ENCODE assay signal across 10 cellular contexts in the genomic region with DNA sequence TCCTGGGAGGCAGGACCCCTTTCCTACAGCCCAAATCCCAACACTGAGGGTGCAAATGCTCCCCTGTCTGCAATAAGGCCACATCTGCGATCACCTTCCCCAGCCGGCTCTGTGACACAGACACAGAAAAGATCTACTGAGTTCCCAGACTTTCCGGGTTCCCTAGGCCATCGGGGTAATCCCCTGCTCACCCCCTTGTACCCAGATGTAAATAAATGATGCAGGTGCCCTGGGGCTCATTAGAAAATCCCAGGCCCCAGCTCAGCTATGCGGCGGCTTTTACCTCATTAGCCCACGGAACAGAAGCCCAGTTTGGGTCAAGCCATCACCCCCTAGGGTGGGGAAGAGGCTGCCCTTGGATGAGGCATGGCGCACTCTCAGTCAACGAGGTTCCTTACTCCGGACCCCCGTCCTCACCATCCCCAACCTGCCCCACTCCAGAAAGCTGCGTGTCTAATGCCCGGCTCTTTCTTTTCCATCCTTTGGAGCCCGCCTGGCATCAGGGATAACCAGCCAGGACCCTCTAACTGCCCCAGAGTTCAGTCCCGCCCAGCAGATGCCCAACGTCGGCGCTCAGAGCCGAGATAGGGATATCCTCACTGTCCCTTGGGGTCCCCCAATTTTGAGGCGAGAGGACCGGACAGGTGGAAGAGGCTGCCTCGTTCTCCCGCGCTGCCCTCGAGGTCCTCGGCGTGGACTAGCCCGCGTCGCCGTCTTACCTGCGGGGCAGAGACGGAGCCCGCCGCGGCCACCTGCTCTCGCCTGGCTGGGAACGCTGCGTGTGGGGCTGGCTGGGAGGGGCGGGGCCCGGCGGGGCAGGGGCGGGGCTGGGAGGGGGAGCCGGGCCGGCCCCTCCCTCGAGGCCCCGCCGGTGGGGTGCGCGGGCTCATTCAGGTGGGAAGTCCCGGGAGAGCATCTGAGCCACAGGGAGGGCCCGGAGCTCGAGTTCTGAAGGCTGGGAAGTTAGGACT. TPM values are rescaled to one million over a fixed set of nuclear protein-coding genes. Genes with fewer than 3 reads are reported as not detected.
DNase-seq lines count a peak whose midpoint lies in the region; ATAC-seq, FAIRE-seq and TF ChIP-seq lines count a peak whose summit lies in the region.
"Had no signal": no experiment of that assay in that cellular context is flagged by ENCODE, and none has a peak within 500 bp of the region (broad histone marks: within the 10 kb centered on the region; RNA-seq: fewer than 3 reads in every experiment).

A gene with protein sequence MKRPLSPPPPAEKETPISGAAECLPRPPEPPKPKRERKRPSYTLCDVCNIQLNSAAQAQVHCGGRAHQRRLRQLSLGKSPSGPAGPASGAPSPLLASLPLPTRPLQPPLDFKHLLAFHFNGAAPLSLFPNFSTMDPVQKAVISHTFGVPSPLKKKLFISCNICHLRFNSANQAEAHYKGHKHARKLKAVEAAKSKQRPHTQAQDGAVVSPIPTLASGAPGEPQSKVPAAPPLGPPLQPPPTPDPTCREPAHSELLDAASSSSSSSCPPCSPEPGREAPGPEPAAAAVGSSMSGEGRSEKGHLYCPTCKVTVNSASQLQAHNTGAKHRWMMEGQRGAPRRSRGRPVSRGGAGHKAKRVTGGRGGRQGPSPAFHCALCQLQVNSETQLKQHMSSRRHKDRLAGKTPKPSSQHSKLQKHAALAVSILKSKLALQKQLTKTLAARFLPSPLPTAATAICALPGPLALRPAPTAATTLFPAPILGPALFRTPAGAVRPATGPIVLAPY (minus strand): TSS at position 783 of the 971 bp plus-strand sequence. CDS start 35,417 bp downstream, outside the sequence.

- no peaks in the 10 kb centered on the region for H3K36me3 Mint-ChIP-seq in brain

- H3K36me3 ChIP-seq in skeletal muscle tissue (ENCODE audit: control insufficient read depth in 3 of 3, insufficient read depth in 3 of 3, low read length in 3 of 3), result no peaks in the 10 kb centered on the region
- H3K36me3 ChIP-seq in small intestine (ENCODE audit: control insufficient read depth in 2 of 2, insufficient read depth in 2 of 2, low read length in 2 of 2), result no peaks in the 10 kb centered on the region

- peak within 1 kb of the TSS; percentile 19 for H3K27ac ChIP-seq in skeletal muscle tissue (ENCODE audit: low read depth, low read length)
- H3K27ac ChIP-seq in small intestine (ENCODE audit: low read depth in 1 of 2, low read length in 1 of 2), result no peak within 1 kb of the TSS

- peaks cover 55% of the 10 kb centered on the region for H3K27me3 Mint-ChIP-seq in brain

- peak within 1 kb of the TSS in 3 of 5 experiments; percentile 39 to 56 (median 45) for H3K4me3 Mint-ChIP-seq in brain

- FAIRE-seq in small intestine (lab: Jason Lieb, UNC), result no peak

- TF ChIP-seq CTCF in GM13976 (IDR thresholded peaks at IDR 0.05; ENCODE audit: borderline replicate concordance, control extremely low read depth, extremely low read depth, insufficient read depth, missing control alignments) (no peak), brain (conservative IDR thresholded peaks at IDR 0.05) (no peak)

- H3K4me3 ChIP-seq in skeletal muscle tissue (ENCODE audit: low read length in 3 of 3) (no peak within 1 kb of the TSS), small intestine (ENCODE audit: low read depth in 1 of 2, low read length in 2 of 2) (no peak within 1 kb of the TSS)

- peak within 1 kb of the TSS in 1 of 5 experiments; percentile 64 for H3K27ac Mint-ChIP-seq in brain

- peaks cover 0 to 3% (median 0%) of the 10 kb centered on the region in 5 experiments for H3K9me3 Mint-ChIP-seq in brain

- peaks cover 15% of the 10 kb centered on the region for H3K4me1 Mint-ChIP-seq in brain

- WGBS in small intestine, 3 donors, result 6 to 11% (median 9%) methylated on average over 41 to 53 of the region's 53 CpGs

- H3K4me1 ChIP-seq in skeletal muscle tissue (ENCODE audit: control insufficient read depth in 3 of 3, insufficient read depth in 3 of 3, low read length in 3 of 3) (peaks cover 21 to 48% (median 34%) of the 10 kb centered on the region in 3 donors), small intestine (ENCODE audit: control insufficient read depth in 2 of 2, insufficient read depth in 1 of 2, low read depth in 1 of 2, low read length in 1 of 2) (no peaks in the 10 kb centered on the region)

- in situ Hi-C loops in GM13976 (cut with MboI; ENCODE audit: low sequenced_read_pairs, unreplicated experiment), result no loop called here

- H3K27me3 ChIP-seq in skeletal muscle tissue (ENCODE audit: control insufficient read depth in 3 of 3, insufficient read depth in 3 of 3, low read length in 3 of 3) (peaks cover 4 to 18% (median 9%) of the 10 kb centered on the region in 3 donors), small intestine (ENCODE audit: control insufficient read depth in 2 of 2, insufficient read depth in 2 of 2, low read length in 2 of 2) (peaks cover 0 to 10% of the 10 kb centered on the region in 2 donors)

- peak; percentile 78 for DNase-seq in GM13976 (ENCODE audit: low spot score)
- DNase-seq in T follicular helper cell (ENCODE audit: low read depth), result peak; percentile 43
- DNase-seq in small intestine, result no peak
- DNase-seq in D341Med (ENCODE audit: low spot score), result no peak
- no peak for DNase-seq in HT-29 (ENCODE audit: low spot score)
- DNase-seq: erythroblast had no signal

- peak within 1 kb of the TSS in 1 of 3 donors; percentile 16 for H3K9ac ChIP-seq in skeletal muscle tissue (ENCODE audit: low read depth in 1 of 3, low read length in 3 of 3)

- H3K9me3 ChIP-seq in skeletal muscle tissue (ENCODE audit: control insufficient read depth in 3 of 3, low read length in 3 of 3) (no peaks in the 10 kb centered on the region), small intestine (ENCODE audit: control insufficient read depth, low read depth) (no peaks in the 10 kb centered on the region)

- ATAC-seq in GM18511 (IDR thresholded peaks at IDR 0.05; ENCODE audit: unreplicated experiment), result no peak
- ATAC-seq: Panc1 had no signal

RNA-seq across cellular contexts. Expression of the gene that starts here (rescaled TPM):
- polyA plus RNA-seq in brain (ENCODE audit: insufficient read depth, low read depth, low replicate concordance) (0.48 TPM), small intestine (under 1 TPM in 1 of 3 donors, not detected in 2; 0.31 TPM)
- total RNA-seq in skeletal muscle tissue, result 0.52 TPM
- total RNA-seq in HT-29 (2014; rRNA removed; shearing (Covaris generic)), result 0.08 and 0.37 TPM in 2 replicates

Comparison
In these comparisons a context has a peak if more than half of its experiments do, and no peak if none do; other contexts are left out.
1. DNase-seq: peak in GM13976 (single experiment) and T follicular helper cell (single experiment); none in small intestine (single experiment), D341Med (single experiment) and HT-29 (single experiment).